Comparison of ENCODE assay signal across 8 cellular contexts in genomic region chr15:57708047-57708446, GRCh38. TPM values are rescaled to one million over a fixed set of nuclear protein-coding genes. Genes with fewer than 3 reads are reported as not detected.
DNase-seq lines count a peak whose midpoint lies in the region; ATAC-seq and TF ChIP-seq lines count a peak whose summit lies in the region.

No MANE protein-coding gene starts in this region.

- no peak overlapping the region for H3K27ac ChIP-seq in AG04450 (ENCODE audit: low read depth, low read length)
- H3K27ac ChIP-seq in KOPT-K1 (ENCODE audit: low read depth, low read length, poor library complexity, severe bottlenecking) = peak overlapping the region; percentile 92
- no peak overlapping the region for H3K27ac ChIP-seq in muscle layer of colon (ENCODE audit: low read depth, low read length)

- peaks cover 38% of the 10 kb centered on the region for H3K4me1 Mint-ChIP-seq in chondrocyte (ENCODE audit: low read depth)

- H3K27me3 ChIP-seq in AG04450 (ENCODE audit: control insufficient read depth, insufficient read depth, low read length) = no peaks in the 10 kb centered on the region
- H3K27me3 ChIP-seq in muscle layer of colon (ENCODE audit: control insufficient read depth in 1 of 2, insufficient read depth in 2 of 2, low read length in 2 of 2) = no peaks in the 10 kb centered on the region

- H3K36me3 Mint-ChIP-seq in chondrocyte (ENCODE audit: low read depth) = peaks cover 28% of the 10 kb centered on the region

- no peaks in the 10 kb centered on the region for H3K9me3 Mint-ChIP-seq in chondrocyte (ENCODE audit: low read depth)

- no peak for ATAC-seq in HG02610 (IDR thresholded peaks at IDR 0.05; ENCODE audit: unreplicated experiment)

- H3K4me1 ChIP-seq in muscle layer of colon (ENCODE audit: insufficient read depth, low read length) = peaks cover 34% of the 10 kb centered on the region

- TF ChIP-seq CTCF in AG04450 (IDR thresholded peaks at IDR 0.05; ENCODE audit: low read depth, low read length) = no peak
- TF ChIP-seq CTCF in chondrocyte (IDR thresholded peaks at IDR 0.05) = no peak

- peaks cover 2% of the 10 kb centered on the region; the same call in 1 of the 2 replicates for H3K9me3 ChIP-seq in AG04450 (ENCODE audit: control insufficient read depth, insufficient read depth, low read length)
- H3K9me3 ChIP-seq in KOPT-K1 (ENCODE audit: insufficient read depth, low read length, poor library complexity, severe bottlenecking) = no peaks in the 10 kb centered on the region
- H3K9me3 ChIP-seq in muscle layer of colon (ENCODE audit: low read length) = no peaks in the 10 kb centered on the region

- peak overlapping the region; percentile 89 for H3K27ac Mint-ChIP-seq in chondrocyte (ENCODE audit: unreplicated experiment)

- peak overlapping the region; percentile 97 for H3K4me3 ChIP-seq in AG04450 (ENCODE audit: low read depth, low read length)
- H3K4me3 ChIP-seq in muscle layer of colon (ENCODE audit: low read depth in 1 of 2, low read length in 2 of 2) = peak overlapping the region in 1 of 2 donors; percentile 92

- H3K27me3 Mint-ChIP-seq in chondrocyte (ENCODE audit: low read depth) = no peaks in the 10 kb centered on the region

- H3K36me3 ChIP-seq in KOPT-K1 (ENCODE audit: insufficient read depth, low read length) (peaks cover 46% of the 10 kb centered on the region), muscle layer of colon (ENCODE audit: insufficient read depth, low read length) (peaks cover 40% of the 10 kb centered on the region)

- CTCF ChIA-PET in AG04450 (lab: Charles Lee) = interaction anchor here (1.3 to 4.0 kb wide), 6 partner anchors 25 to 474 kb away, joined by 3 to 23 read pairs (median 6); no protein-coding TSS in a partner anchor

- peak overlapping the region; percentile 94 for H3K9ac ChIP-seq in muscle layer of colon (ENCODE audit: low read length)

- H3K4me3 Mint-ChIP-seq in chondrocyte (ENCODE audit: unreplicated experiment) = peak overlapping the region; percentile 84

- POLR2A ChIA-PET in AG04450 (lab: Yijun Ruan, JAX) = no interaction called here

- DNase-seq in AG04450 (ENCODE audit: low read depth, low spot score) (no peak), chondrocyte (ENCODE audit: low spot score) (no peak), NCI-H1694 treated with DMSO at 0.1 percent for 48 hours (lab: John Stamatoyannopoulos, UW) (no peak), mesenteric fat pad (ENCODE audit: low spot score) (no peak), NCI-H2029 treated with DMSO at 0.1 percent for 48 hours (lab: John Stamatoyannopoulos, UW) (no peak)

RNA-seq across cellular contexts. Expression of gene POLR2M, which starts 1.5 kb away (rescaled TPM):
- 67.3 and 72.6 TPM in 2 replicates for polyA plus RNA-seq in AG04450 (2011; rRNA removed)
- polyA minus RNA-seq in AG04450 (2011; rRNA and poly(A)+ RNA removed) = 55.0 and 74.2 TPM in 2 replicates
- total RNA-seq in chondrocyte (72.1 to 94.2 TPM (median 88.3 TPM) in 3 replicates), mesenteric fat pad (55.9 TPM)
